Comparison of ENCODE assay signal across 8 cellular contexts in the genomic region with DNA sequence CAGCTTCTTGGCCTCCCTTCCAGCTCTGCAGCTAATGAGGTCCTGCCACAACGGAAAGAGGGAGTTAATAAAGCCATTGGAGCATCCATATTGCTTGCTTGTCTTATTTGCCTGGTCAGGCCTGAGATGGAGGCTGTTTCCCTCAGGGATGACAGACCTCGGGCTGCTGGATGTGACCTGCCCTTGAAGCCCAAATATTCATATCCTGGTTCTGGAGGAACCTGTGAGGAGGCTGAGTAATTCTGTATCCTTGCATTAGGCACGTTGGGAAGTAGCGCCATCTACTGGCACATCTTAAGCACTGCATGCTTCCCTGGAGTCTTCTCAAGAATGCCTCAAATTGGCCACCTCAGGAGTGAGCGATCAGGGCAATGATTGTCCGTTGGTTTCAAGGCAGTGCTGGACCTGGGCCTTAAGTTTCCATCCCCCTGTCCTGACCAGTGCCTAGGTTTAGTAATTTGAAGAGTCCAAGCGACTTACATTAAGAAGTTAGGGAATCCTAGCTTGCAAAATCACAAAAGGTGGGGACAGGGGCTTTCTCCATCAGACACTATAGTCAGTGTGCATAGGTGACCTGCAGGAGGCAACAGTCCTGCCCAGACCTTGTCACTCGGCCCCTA. TPM values are rescaled to one million over a fixed set of nuclear protein-coding genes. Genes with fewer than 3 reads are reported as not detected.
A peak's percentile ranks its signal among the peaks of the same experiment; 100 is the strongest.
DNase-seq lines count a peak whose midpoint lies in the region; ATAC-seq and TF ChIP-seq lines count a peak whose summit lies in the region.

No MANE protein-coding gene starts in this region.

- H3K27me3 ChIP-seq in Loucy (ENCODE audit: insufficient read depth, low read length, poor library complexity, severe bottlenecking) (no peaks in the 10 kb centered on the region), SJCRH30 (no peaks in the 10 kb centered on the region), upper lobe of left lung (no peaks in the 10 kb centered on the region)

- 18 to 27% methylated on average over 6 to 8 of the region's 8 CpGs for WGBS in upper lobe of left lung, 2 donors

- H3K4me1 ChIP-seq in Loucy (ENCODE audit: insufficient read depth, low read length, poor library complexity, severe bottlenecking) (no peaks in the 10 kb centered on the region), SJCRH30 (no peaks in the 10 kb centered on the region), upper lobe of left lung (peaks cover 0 to 13% (median 10%) of the 10 kb centered on the region in 4 donors)

- H3K9me2 ChIP-seq in Loucy (replicated peaks; ENCODE audit: low read depth, low read length), result no peaks in the 10 kb centered on the region

- peak; percentile 81 for DNase-seq in AG08395 (ENCODE audit: low spot score)
- peak; percentile 56 to 85 for DNase-seq in SJCRH30
- peak; percentile 16 to 47 (median 35) for DNase-seq in activated naive CD4-positive, alpha-beta T cell (lab: John Stamatoyannopoulos, UW)
- DNase-seq in glomerular endothelial cell (ENCODE audit: extremely low read depth, low read depth, low spot score), result peak; percentile 66
- peak; percentile 84 for DNase-seq in pons (ENCODE audit: low spot score)
- DNase-seq in upper lobe of left lung, result peak in 1 of 2 donors; percentile 71

- peak; percentile 99 for TF ChIP-seq CTCF in Loucy (conservative IDR thresholded peaks at IDR 0.05; ENCODE audit: low read length)
- TF ChIP-seq CTCF in upper lobe of left lung (IDR thresholded peaks at IDR 0.05), result peak; percentile 90 to 96 (median 94)

- no peaks in the 10 kb centered on the region for H3K79me2 ChIP-seq in Loucy (ENCODE audit: insufficient read depth, low read length)

- H2AFZ ChIP-seq in Loucy (ENCODE audit: low read length), result no peak overlapping the region

- H3K9me3 ChIP-seq in Loucy (ENCODE audit: insufficient read depth, low read depth, low read length) (no peaks in the 10 kb centered on the region), SJCRH30 (replicated peaks) (no peaks in the 10 kb centered on the region), upper lobe of left lung (no peaks in the 10 kb centered on the region)

- TF ChIP-seq POLR2A in upper lobe of left lung (IDR thresholded peaks at IDR 0.05), result peak in 1 of 4 donors; percentile 5

- H3K4me3 ChIP-seq in Loucy (ENCODE audit: low read length, poor library complexity, severe bottlenecking) (no peak overlapping the region), SJCRH30 (no peak overlapping the region), upper lobe of left lung (no peak overlapping the region)

- H3K36me3 ChIP-seq in Loucy (ENCODE audit: insufficient read depth, low read length), result peaks cover 53% of the 10 kb centered on the region; the same call in 1 of the 2 replicates
- peaks cover 31% of the 10 kb centered on the region for H3K36me3 ChIP-seq in SJCRH30
- peaks cover 2 to 45% (median 32%) of the 10 kb centered on the region in 4 donors for H3K36me3 ChIP-seq in upper lobe of left lung

- ATAC-seq in GM18867 (IDR thresholded peaks at IDR 0.05; ENCODE audit: unreplicated experiment) (peak; percentile 42), upper lobe of left lung (ENCODE audit: low FRiP score in 2 of 2) (peak; percentile 92 to 96)

- no peak overlapping the region for H3K27ac ChIP-seq in SJCRH30
- H3K27ac ChIP-seq in upper lobe of left lung, result peak overlapping the region in 1 of 4 donors; percentile 53

- peaks cover 11% of the 10 kb centered on the region for H4K20me1 ChIP-seq in Loucy (ENCODE audit: insufficient read depth, low read length, poor library complexity, severe bottlenecking)

- no peak for TF ChIP-seq EP300 in upper lobe of left lung (IDR thresholded peaks at IDR 0.05)

- H3K9ac ChIP-seq in Loucy (ENCODE audit: low read depth, low read length, poor library complexity, severe bottlenecking), result no peak overlapping the region

- peaks cover 6% of the 10 kb centered on the region; the same call in 1 of the 2 replicates for H3F3A ChIP-seq in Loucy (ENCODE audit: low read depth)

- H3K4me2 ChIP-seq in Loucy (ENCODE audit: low read depth, low read length, poor library complexity, severe bottlenecking), result no peak overlapping the region

RNA-seq across cellular contexts. Expression of a gene that starts 13.8 kb away (rescaled TPM):
- total RNA-seq in SJCRH30 (2014; rRNA removed; shearing (Covaris generic)), result 365 and 437 TPM in 2 replicates
- total RNA-seq in glomerular endothelial cell (41.2 and 68.8 TPM in 2 replicates), upper lobe of left lung (10 to 100 TPM; 43.5 to 94.3 (median 59.5) TPM)

RNA-seq across cellular contexts. Expression of a gene that starts 19.4 kb away (rescaled TPM):
- total RNA-seq in SJCRH30 (2014; rRNA removed; shearing (Covaris generic)), result 60.6 and 64.6 TPM in 2 replicates
- 123 and 133 TPM in 2 replicates for total RNA-seq in glomerular endothelial cell
- total RNA-seq in upper lobe of left lung, result 100 to 1,000 TPM in 4 of 6 donors, 10 to 100 TPM in 2; 92.1 to 210 (median 107) TPM

RNA-seq across cellular contexts. Expression of a gene that starts 48.4 kb away (rescaled TPM):
- total RNA-seq in SJCRH30 (2014; rRNA removed; shearing (Covaris generic)), result 821 and 837 TPM in 2 replicates
- total RNA-seq in glomerular endothelial cell, result 556 and 885 TPM in 2 replicates
- total RNA-seq in upper lobe of left lung, result 100 to 1,000 TPM; 108 to 468 (median 390) TPM

RNA-seq across cellular contexts. Expression of a gene that starts 53.8 kb away (rescaled TPM):
- total RNA-seq in SJCRH30 (2014; rRNA removed; shearing (Covaris generic)), result 0.46 and 1.3 TPM in 2 replicates
- total RNA-seq in glomerular endothelial cell (0.82 and 1.9 TPM in 2 replicates), upper lobe of left lung (10 to 100 TPM in 5 of 6 donors, 1 to 10 TPM in 1; 4.9 to 50.3 (median 19.3) TPM)
